17 cellular contexts compared by ENCODE assay signal in the genomic region with DNA sequence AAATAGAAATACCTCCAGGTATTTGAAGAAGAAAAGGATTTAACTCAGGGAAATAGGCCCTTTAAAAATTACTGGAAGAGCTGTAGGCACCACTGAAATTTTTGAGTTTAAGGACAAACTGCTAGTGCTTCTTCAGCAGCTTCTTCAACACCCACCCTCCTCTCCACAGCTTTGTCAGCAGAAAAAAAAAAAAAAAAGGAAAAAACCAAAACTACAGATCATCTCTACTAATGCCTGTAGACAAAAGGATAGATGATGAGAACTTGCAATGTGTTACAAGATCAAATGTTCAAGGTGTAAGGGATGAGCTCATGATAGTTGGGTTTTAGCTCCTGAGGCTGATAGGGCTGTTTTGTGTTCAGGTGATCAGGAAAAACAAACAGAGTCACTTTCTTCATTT.
"Had no signal": no experiment of that assay in that cellular context is flagged by ENCODE, and none has a peak within 500 bp of the region (broad histone marks: within the 10 kb centered on the region; RNA-seq: fewer than 3 reads in every experiment).

No MANE protein-coding gene starts in this region.

- H3K36me3 Mint-ChIP-seq: activated naive CD4-positive, alpha-beta T cell treated with anti-CD3 and anti-CD28 coated beads, Interleukin-2, amount 50 U/mL, for 72 hours; brain had no signal

- ATAC-seq: activated naive CD4-positive, alpha-beta T cell treated with anti-CD3 and anti-CD28 coated beads, Interleukin-2, amount 50 U/mL, for 72 hours; left ventricle myocardium superior; right cardiac atrium; SK-N-SH treated with all-trans-retinoic acid at 6 μM for 48 hours had no signal

- H3K4me3 Mint-ChIP-seq: brain, nephron progenitor cell had no signal

- H3K36me3 ChIP-seq: WERI-Rb-1 had no signal

- DNase-seq: activated CD4-positive, alpha-beta T cell treated with anti-CD3 and anti-CD28 coated beads for 4 hours; activated gamma-delta T cell; amygdala; central memory CD4-positive, alpha-beta T cell; cortex of kidney; effector CD4-positive, alpha-beta T cell; foreskin melanocyte; left ventricle myocardium superior; mesenchymal stem cell; nephron progenitor cell; right cardiac atrium; WERI-Rb-1 had no signal

- H3K27ac ChIP-seq: WERI-Rb-1 had no signal

- H3K4me3 ChIP-seq: smooth muscle cell had no signal

- H3K27ac Mint-ChIP-seq: activated naive CD4-positive, alpha-beta T cell treated with anti-CD3 and anti-CD28 coated beads, Interleukin-2, amount 50 U/mL, for 72 hours; brain; nephron progenitor cell; progenitor cell of endocrine pancreas had no signal
